Comparison of ENCODE assay signal across 2 cellular contexts in genomic region chr1:178248284-178248683, GRCh38.
A peak's percentile ranks its signal among the peaks of the same experiment; 100 is the strongest.
DNase-seq lines count a peak whose midpoint lies in the region; TF ChIP-seq lines count a peak whose summit lies in the region.
"Not testable (repeated sequence)": the region's sequence is repeated elsewhere in the genome, so short reads cannot be mapped to it uniquely, and the experiment has no call there.

No MANE protein-coding gene starts in this region.

- not testable (repeated sequence) for H3K27ac ChIP-seq in HEK293 (ENCODE audit: extremely low read depth, low read depth, low read length)

- not testable (repeated sequence) for TF ChIP-seq CTCF in HEK293 (tag by site-specific recombination; IDR thresholded peaks at IDR 0.05); endothelial cell (IDR thresholded peaks at IDR 0.05; ENCODE audit: unreplicated experiment)

- H3K4me1 Mint-ChIP-seq in endothelial cell (ENCODE audit: unreplicated experiment), result peaks cover 11% of the 10 kb centered on the region

- not testable (repeated sequence) for H3K9me3 Mint-ChIP-seq in endothelial cell (ENCODE audit: unreplicated experiment)

- not testable (repeated sequence) for DNase-seq in endothelial cell (ENCODE audit: low spot score)

- not testable (repeated sequence) for H3K27me3 Mint-ChIP-seq in endothelial cell (ENCODE audit: unreplicated experiment)

- POLR2A ChIA-PET in HEK293 (lab: Yijun Ruan, JAX), result not testable (repeated sequence)

- not testable (repeated sequence) for H3K9me3 ChIP-seq in HEK293 (ENCODE audit: control insufficient read depth, insufficient read depth, low read depth, low read length)

- not testable (repeated sequence) for H3K27ac Mint-ChIP-seq in endothelial cell (ENCODE audit: unreplicated experiment)

- not testable (repeated sequence) for H3K4me3 ChIP-seq in HEK293 (ENCODE audit: low read depth, low read length)

- peak overlapping the region; percentile 43 for H3K4me3 Mint-ChIP-seq in endothelial cell (ENCODE audit: unreplicated experiment)

- not testable (repeated sequence) for H3K4me1 ChIP-seq in HEK293 (ENCODE audit: control insufficient read depth, insufficient read depth, low read length)

- CTCF ChIA-PET in HEK293 (lab: Yijun Ruan, JAX), result interaction anchor here (0.7 kb wide), 1 partner anchor 272 kb away, joined by 4 read pairs; no protein-coding TSS in a partner anchor

- peaks cover 29% of the 10 kb centered on the region for H3K36me3 Mint-ChIP-seq in endothelial cell (ENCODE audit: low read depth, unreplicated experiment)

- H3K36me3 ChIP-seq in HEK293 (ENCODE audit: control insufficient read depth in 2 of 2, insufficient read depth in 1 of 2, low read length in 2 of 2), result not testable (repeated sequence)

TF ChIP-seq in HEK293, 187 proteins besides CTCF, POLR2A, EP300 and RAD21:
- peak; percentile 89 for TF ChIP-seq ZNF529 (tag by site-specific recombination; IDR thresholded peaks at IDR 0.05; ENCODE audit: insufficient replicate concordance)
- peak; percentile 57 for TF ChIP-seq SETDB1 (IDR thresholded peaks at IDR 0.05; ENCODE audit: insufficient read length, low read length)
